In the genomic region with DNA sequence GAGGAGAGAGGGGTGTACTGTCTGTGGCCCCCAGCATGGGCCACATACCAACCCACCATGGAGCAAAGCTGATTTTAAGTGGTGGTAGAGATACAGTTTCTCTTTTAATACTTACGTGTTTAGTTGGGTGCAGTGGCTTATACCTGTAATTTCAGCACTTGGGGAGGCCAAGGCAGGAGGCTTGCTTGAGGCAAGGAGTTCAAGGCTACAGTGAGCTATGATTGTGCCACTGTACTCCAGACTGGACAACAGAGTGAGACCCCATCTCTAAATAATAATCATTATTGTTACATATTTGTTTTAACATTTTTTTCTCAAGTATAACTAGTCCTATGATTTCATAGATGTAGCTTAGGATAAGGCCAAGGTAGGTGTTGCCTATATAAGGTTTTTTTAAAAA, we compare ENCODE assay signal across 23 cellular contexts. TPM values are rescaled to one million over a fixed set of nuclear protein-coding genes. Genes with fewer than 3 reads are reported as not detected.
"Had no signal": no experiment of that assay in that cellular context is flagged by ENCODE, and none has a peak within 500 bp of the region (broad histone marks: within the 10 kb centered on the region; RNA-seq: fewer than 3 reads in every experiment).

No MANE protein-coding gene starts in this region.

- H3K36me3 ChIP-seq: uterus had no signal

- H3K9me3 Mint-ChIP-seq: immature natural killer cell; stimulated activated naive CD8-positive, alpha-beta T cell treated with anti-CD3 and anti-CD28 coated beads, Interleukin-15, amount 100 ng/mL, for 72 hours; T-helper 1 cell treated with Interleukin-12 subunit alpha and Interleukin-12 subunit beta and Interleukin-4 antibody, amounts not matched to agents 30 μg/mL and 1 μg/mL, for 36 hours had no signal

- DNase-seq: activated CD4-positive, alpha-beta T cell treated with anti-CD3 and anti-CD28 coated beads, Interleukin-2, amount 50 U/mL, for 1 hour; activated CD4-positive, CD25-positive, alpha-beta regulatory T cell treated with anti-CD3 and anti-CD28 coated beads, Interleukin-2, amount 50 U/mL, for 72 hours; activated CD8-positive, alpha-beta memory T cell treated with anti-CD3 and anti-CD28 coated beads for 24 hours; activated CD8-positive, alpha-beta memory T cell treated with anti-CD3 and anti-CD28 coated beads, Interleukin-2, amount 50 U/mL, for 48 hours; activated effector memory CD4-positive, alpha-beta T cell treated with Interleukin-2 at 50 U/mL for 16 hours; activated naive CD4-positive, alpha-beta T cell treated with anti-CD3 and anti-CD28 coated beads, Interleukin-2, amount 50 U/mL, for 16 hours; activated T-cell treated with anti-CD3 and anti-CD28 coated beads, Interleukin-2, amount 50 U/mL, for 48 hours; aorta; heart right ventricle; immature natural killer cell; kidney glomerular epithelial cell; left ventricle myocardium inferior; stimulated activated naive CD8-positive, alpha-beta T cell treated with anti-CD3 and anti-CD28 coated beads, Interleukin-15, amount 100 ng/mL, for 72 hours; transverse colon; uterus had no signal

- H3K27ac Mint-ChIP-seq: stimulated activated naive CD8-positive, alpha-beta T cell treated with anti-CD3 and anti-CD28 coated beads, Interleukin-15, amount 100 ng/mL, for 72 hours; T-helper 1 cell treated with Interleukin-12 subunit alpha and Interleukin-12 subunit beta and Interleukin-4 antibody, amounts not matched to agents 30 μg/mL and 1 μg/mL, for 36 hours had no signal

- H3K4me1 Mint-ChIP-seq: immature natural killer cell had no signal

- H3K4me3 ChIP-seq: coronary artery, gastroesophageal sphincter, heart right ventricle, left ventricle myocardium inferior, prostate gland, right atrium auricular region, suprapubic skin, transverse colon, uterus had no signal

- H3K27me3 ChIP-seq: gastroesophageal sphincter, heart right ventricle, right atrium auricular region, suprapubic skin, transverse colon, uterus had no signal

- H3K4me1 ChIP-seq: right atrium auricular region had no signal

- H3K9me3 ChIP-seq: gastroesophageal sphincter, heart right ventricle, left ventricle myocardium inferior, prostate gland, right atrium auricular region, suprapubic skin, transverse colon, uterus had no signal

- H3K27ac ChIP-seq: coronary artery, gastroesophageal sphincter, heart right ventricle, left ventricle myocardium inferior, prostate gland, right atrium auricular region, suprapubic skin, transverse colon, uterus had no signal

- ATAC-seq: gastroesophageal sphincter, heart right ventricle had no signal

- H3K27me3 Mint-ChIP-seq: stimulated activated naive CD8-positive, alpha-beta T cell treated with anti-CD3 and anti-CD28 coated beads, Interleukin-15, amount 100 ng/mL, for 72 hours had no signal

- H3K4me3 Mint-ChIP-seq: immature natural killer cell; stimulated activated naive CD8-positive, alpha-beta T cell treated with anti-CD3 and anti-CD28 coated beads, Interleukin-15, amount 100 ng/mL, for 72 hours; T-helper 1 cell treated with Interleukin-12 subunit alpha and Interleukin-12 subunit beta and Interleukin-4 antibody, amounts not matched to agents 30 μg/mL and 1 μg/mL, for 36 hours had no signal

RNA-seq across cellular contexts. Expression of gene LGALS2, which starts 37.5 kb away (rescaled TPM):
- total RNA-seq: gastroesophageal sphincter, left ventricle myocardium inferior, prostate gland, right atrium auricular region, skeletal muscle tissue, suprapubic skin, uterus had no signal
- polyA plus RNA-seq: heart right ventricle, neural cell had no signal
